In genomic region chr1:108561145-108561458, GRCh38 we compare ENCODE assay signal across 2 cellular contexts.
TF ChIP-seq lines count a peak whose summit lies in the region.

No MANE protein-coding gene starts in this region.

TF ChIP-seq in HCT116, 20 proteins besides CTCF, POLR2A, EP300 and RAD21:
- no peak for TF ChIP-seq ZNF274 (IDR thresholded peaks at IDR 0.05; ENCODE audit: low read depth, low read length)

TF ChIP-seq in GM12878, 131 proteins besides CTCF, POLR2A, EP300 and RAD21:
- TF ChIP-seq YY1 (IDR thresholded peaks at IDR 0.05; ENCODE audit: low read depth, low read length) (no peak), RELB (IDR thresholded peaks at IDR 0.05; ENCODE audit: low read depth) (no peak), CEBPZ (IDR thresholded peaks at IDR 0.05; ENCODE audit: low read depth, low read length) (no peak), POU2F2 (IDR thresholded peaks at IDR 0.05; ENCODE audit: borderline replicate concordance, low read depth, low read length) (no peak), MYC (IDR thresholded peaks at IDR 0.05; ENCODE audit: insufficient read depth, insufficient read length, insufficient replicate concordance, low read length, severe bottlenecking) (no peak), PRDM15 (CRISPR knock-in tag; IDR thresholded peaks at IDR 0.05) (no peak), CHD4 (IDR thresholded peaks at IDR 0.05) (no peak), MYB (IDR thresholded peaks at IDR 0.05; ENCODE audit: borderline replicate concordance, low read depth, low read length) (no peak), SMARCA5 (IDR thresholded peaks at IDR 0.05) (no peak), TBL1XR1 (IDR thresholded peaks at IDR 0.05; ENCODE audit: low read depth, low read length) (no peak), ZNF687 (IDR thresholded peaks at IDR 0.05) (no peak), KLF5 (IDR thresholded peaks at IDR 0.05; ENCODE audit: partially characterized antibody) (no peak), BHLHE40 (IDR thresholded peaks at IDR 0.05; ENCODE audit: borderline replicate concordance in 1 of 2, low read depth in 2 of 2, low read length in 1 of 2) (no peak), NFYA (IDR thresholded peaks at IDR 0.05; ENCODE audit: borderline replicate concordance, low read depth, low read length) (no peak), SP1 (IDR thresholded peaks at IDR 0.05; ENCODE audit: low read depth, low read length) (no peak), CHD1 (IDR thresholded peaks at IDR 0.05; ENCODE audit: low read depth, low read length) (no peak)
